1 cellular context compared by ENCODE assay signal in the genomic region with DNA sequence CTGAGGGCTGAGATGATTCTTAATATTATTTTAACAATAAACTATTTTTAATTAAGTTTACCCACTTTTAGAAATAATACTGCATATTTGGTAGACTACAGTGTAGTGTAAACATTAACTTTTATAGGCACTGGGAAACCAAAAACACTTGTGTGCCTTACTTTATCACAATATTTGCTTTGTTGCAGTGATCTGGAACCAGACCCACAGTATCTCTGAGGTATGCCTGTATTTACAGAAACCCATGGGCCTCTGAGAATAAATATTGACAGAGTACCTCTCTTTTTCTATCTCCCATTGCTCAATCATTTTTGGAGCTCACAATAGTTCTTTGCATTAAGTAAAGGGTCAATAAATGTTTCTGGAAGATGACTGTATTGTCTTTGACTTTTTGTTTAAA.
TF ChIP-seq lines count a peak whose summit lies in the region.

No MANE protein-coding gene starts in this region.

TF ChIP-seq in HepG2, 621 proteins besides CTCF, POLR2A, EP300 and RAD21 (continued from another document and continues in another):
- TF ChIP-seq, protein P1, sequence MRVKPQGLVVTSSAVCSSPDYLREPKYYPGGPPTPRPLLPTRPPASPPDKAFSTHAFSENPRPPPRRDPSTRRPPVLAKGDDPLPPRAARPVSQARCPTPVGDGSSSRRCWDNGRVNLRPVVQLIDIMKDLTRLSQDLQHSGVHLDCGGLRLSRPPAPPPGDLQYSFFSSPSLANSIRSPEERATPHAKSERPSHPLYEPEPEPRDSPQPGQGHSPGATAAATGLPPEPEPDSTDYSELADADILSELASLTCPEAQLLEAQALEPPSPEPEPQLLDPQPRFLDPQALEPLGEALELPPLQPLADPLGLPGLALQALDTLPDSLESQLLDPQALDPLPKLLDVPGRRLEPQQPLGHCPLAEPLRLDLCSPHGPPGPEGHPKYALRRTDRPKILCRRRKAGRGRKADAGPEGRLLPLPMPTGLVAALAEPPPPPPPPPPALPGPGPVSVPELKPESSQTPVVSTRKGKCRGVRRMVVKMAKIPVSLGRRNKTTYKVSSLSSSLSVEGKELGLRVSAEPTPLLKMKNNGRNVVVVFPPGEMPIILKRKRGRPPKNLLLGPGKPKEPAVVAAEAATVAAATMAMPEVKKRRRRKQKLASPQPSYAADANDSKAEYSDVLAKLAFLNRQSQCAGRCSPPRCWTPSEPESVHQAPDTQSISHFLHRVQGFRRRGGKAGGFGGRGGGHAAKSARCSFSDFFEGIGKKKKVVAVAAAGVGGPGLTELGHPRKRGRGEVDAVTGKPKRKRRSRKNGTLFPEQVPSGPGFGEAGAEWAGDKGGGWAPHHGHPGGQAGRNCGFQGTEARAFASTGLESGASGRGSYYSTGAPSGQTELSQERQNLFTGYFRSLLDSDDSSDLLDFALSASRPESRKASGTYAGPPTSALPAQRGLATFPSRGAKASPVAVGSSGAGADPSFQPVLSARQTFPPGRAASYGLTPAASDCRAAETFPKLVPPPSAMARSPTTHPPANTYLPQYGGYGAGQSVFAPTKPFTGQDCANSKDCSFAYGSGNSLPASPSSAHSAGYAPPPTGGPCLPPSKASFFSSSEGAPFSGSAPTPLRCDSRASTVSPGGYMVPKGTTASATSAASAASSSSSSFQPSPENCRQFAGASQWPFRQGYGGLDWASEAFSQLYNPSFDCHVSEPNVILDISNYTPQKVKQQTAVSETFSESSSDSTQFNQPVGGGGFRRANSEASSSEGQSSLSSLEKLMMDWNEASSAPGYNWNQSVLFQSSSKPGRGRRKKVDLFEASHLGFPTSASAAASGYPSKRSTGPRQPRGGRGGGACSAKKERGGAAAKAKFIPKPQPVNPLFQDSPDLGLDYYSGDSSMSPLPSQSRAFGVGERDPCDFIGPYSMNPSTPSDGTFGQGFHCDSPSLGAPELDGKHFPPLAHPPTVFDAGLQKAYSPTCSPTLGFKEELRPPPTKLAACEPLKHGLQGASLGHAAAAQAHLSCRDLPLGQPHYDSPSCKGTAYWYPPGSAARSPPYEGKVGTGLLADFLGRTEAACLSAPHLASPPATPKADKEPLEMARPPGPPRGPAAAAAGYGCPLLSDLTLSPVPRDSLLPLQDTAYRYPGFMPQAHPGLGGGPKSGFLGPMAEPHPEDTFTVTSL (CRISPR knock-in tag; IDR thresholded peaks at IDR 0.05; ENCODE audit: borderline replicate concordance), result peak; percentile 100
- TF ChIP-seq ATF3 (CRISPR knock-in tag; IDR thresholded peaks at IDR 0.05) (no peak; the same call in 1 of the 2 replicates), MTA3 (CRISPR knock-in tag; IDR thresholded peaks at IDR 0.05) (no peak), ZNF12 (CRISPR knock-in tag; IDR thresholded peaks at IDR 0.05) (peak; percentile 66; the same call in 1 of the 2 replicates), ZBTB3 (CRISPR knock-in tag; IDR thresholded peaks at IDR 0.05; ENCODE audit: borderline replicate concordance, low read depth) (no peak), ZNF792 (CRISPR knock-in tag; IDR thresholded peaks at IDR 0.05) (0 out of 2 replicates have a peak, but pooled peaks have one; percentile 50), KLF11 (CRISPR knock-in tag; IDR thresholded peaks at IDR 0.05) (0 out of 2 replicates have a peak, but pooled peaks have one; percentile 54), CC2D1A (CRISPR knock-in tag; IDR thresholded peaks at IDR 0.05) (no peak), TBX3 (IDR thresholded peaks at IDR 0.05; ENCODE audit: borderline replicate concordance) (peak; percentile 99), ZNF552 (CRISPR knock-in tag; IDR thresholded peaks at IDR 0.05; ENCODE audit: borderline replicate concordance) (0 out of 2 replicates have a peak, but pooled peaks have one; percentile 36), SMAD1 (CRISPR knock-in tag; IDR thresholded peaks at IDR 0.05; ENCODE audit: borderline replicate concordance, low read depth) (no peak), ZFP1 (CRISPR knock-in tag; IDR thresholded peaks at IDR 0.05) (peak; percentile 94), SKIL (CRISPR knock-in tag; IDR thresholded peaks at IDR 0.05; ENCODE audit: borderline replicate concordance) (peak; percentile 53; the same call in 1 of the 2 replicates), FUBP1 (CRISPR knock-in tag; IDR thresholded peaks at IDR 0.05; ENCODE audit: borderline replicate concordance) (no peak), FOXK1 (CRISPR knock-in tag; IDR thresholded peaks at IDR 0.05; ENCODE audit: borderline replicate concordance, low read depth) (peak; percentile 95; the same call in 1 of the 2 replicates), ZBTB26 (CRISPR knock-in tag; IDR thresholded peaks at IDR 0.05; ENCODE audit: borderline replicate concordance) (peak; percentile 57; the same call in 1 of the 2 replicates), PPARG (CRISPR knock-in tag; conservative IDR thresholded peaks at IDR 0.05) (peak; percentile 85), SRY (CRISPR knock-in tag; IDR thresholded peaks at IDR 0.05) (no peak; the same call in 1 of the 2 replicates), ZFP37 (CRISPR knock-in tag; IDR thresholded peaks at IDR 0.05; ENCODE audit: borderline replicate concordance) (no peak), CHCHD3 (CRISPR knock-in tag; IDR thresholded peaks at IDR 0.05) (no peak), ZNF570 (CRISPR knock-in tag; IDR thresholded peaks at IDR 0.05; ENCODE audit: borderline replicate concordance) (no peak), ARID3A (IDR thresholded peaks at IDR 0.05; ENCODE audit: low read depth, low read length) (peak; percentile 98), BRD4 (CRISPR knock-in tag; IDR thresholded peaks at IDR 0.05) (no peak), ZNF703 (CRISPR knock-in tag; IDR thresholded peaks at IDR 0.05; ENCODE audit: borderline replicate concordance) (peak; percentile 59; the same call in 1 of the 2 replicates), LRRFIP1 (CRISPR knock-in tag; conservative IDR thresholded peaks at IDR 0.05) (no peak), LCORL (IDR thresholded peaks at IDR 0.05) (0 out of 2 replicates have a peak, but pooled peaks have one; percentile 14), LCORL (CRISPR knock-in tag; IDR thresholded peaks at IDR 0.05) (peak; percentile 83), ZNF207 (IDR thresholded peaks at IDR 0.05; ENCODE audit: borderline replicate concordance) (no peak), MED1 (CRISPR knock-in tag; IDR thresholded peaks at IDR 0.05) (peak; percentile 88), IKZF1 (IDR thresholded peaks at IDR 0.05) (no peak), TOPORS (CRISPR knock-in tag; IDR thresholded peaks at IDR 0.05) (0 out of 2 replicates have a peak, but pooled peaks have one; percentile 43), ZNF20 (CRISPR knock-in tag; IDR thresholded peaks at IDR 0.05) (no peak), ETV5 (CRISPR knock-in tag; IDR thresholded peaks at IDR 0.05; ENCODE audit: borderline replicate concordance) (peak; percentile 59; the same call in 1 of the 2 replicates), RXRA (CRISPR knock-in tag; IDR thresholded peaks at IDR 0.05) (no peak), SMAD3 (CRISPR knock-in tag; IDR thresholded peaks at IDR 0.05) (peak; percentile 99)
- TF ChIP-seq, protein P2, sequence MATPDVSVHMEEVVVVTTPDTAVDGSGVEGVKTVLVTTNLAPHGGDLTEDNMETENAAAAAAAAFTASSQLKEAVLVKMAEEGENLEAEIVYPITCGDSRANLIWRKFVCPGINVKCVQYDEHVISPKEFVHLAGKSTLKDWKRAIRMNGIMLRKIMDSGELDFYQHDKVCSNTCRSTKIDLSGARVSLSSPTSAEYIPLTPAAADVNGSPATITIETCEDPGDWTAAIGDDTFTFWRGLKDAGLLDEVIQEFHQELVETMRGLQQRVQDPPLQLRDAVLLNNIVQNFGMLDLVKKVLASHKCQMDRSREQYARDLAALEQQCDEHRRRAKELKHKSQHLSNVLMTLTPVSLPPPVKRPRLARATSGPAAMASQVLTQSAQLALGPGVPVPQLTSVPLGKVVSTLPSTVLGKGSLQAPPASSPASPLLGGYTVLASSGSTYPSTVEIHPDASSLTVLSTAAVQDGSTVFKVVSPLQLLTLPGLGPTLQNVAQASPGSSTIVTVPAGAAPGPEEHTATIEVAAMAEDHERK (CRISPR knock-in tag; IDR thresholded peaks at IDR 0.05; ENCODE audit: low read depth), result 0 out of 2 replicates have a peak, but pooled peaks have one; percentile 20
- TF ChIP-seq, protein P3, sequence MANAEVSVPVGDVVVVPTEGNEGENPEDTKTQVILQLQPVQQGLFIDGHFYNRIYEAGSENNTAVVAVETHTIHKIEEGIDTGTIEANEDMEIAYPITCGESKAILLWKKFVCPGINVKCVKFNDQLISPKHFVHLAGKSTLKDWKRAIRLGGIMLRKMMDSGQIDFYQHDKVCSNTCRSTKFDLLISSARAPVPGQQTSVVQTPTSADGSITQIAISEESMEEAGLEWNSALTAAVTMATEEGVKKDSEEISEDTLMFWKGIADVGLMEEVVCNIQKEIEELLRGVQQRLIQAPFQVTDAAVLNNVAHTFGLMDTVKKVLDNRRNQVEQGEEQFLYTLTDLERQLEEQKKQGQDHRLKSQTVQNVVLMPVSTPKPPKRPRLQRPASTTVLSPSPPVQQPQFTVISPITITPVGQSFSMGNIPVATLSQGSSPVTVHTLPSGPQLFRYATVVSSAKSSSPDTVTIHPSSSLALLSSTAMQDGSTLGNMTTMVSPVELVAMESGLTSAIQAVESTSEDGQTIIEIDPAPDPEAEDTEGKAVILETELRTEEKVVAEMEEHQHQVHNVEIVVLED (CRISPR knock-in tag; IDR thresholded peaks at IDR 0.05; ENCODE audit: borderline replicate concordance), result no peak
